ENCODE assay signal across 20 cellular contexts in genomic region chr18:36702398-36703010, GRCh38.
DNase-seq lines count a peak whose midpoint lies in the region; ATAC-seq and TF ChIP-seq lines count a peak whose summit lies in the region.
"Had no signal": no experiment of that assay in that cellular context is flagged by ENCODE, and none has a peak within 500 bp of the region (broad histone marks: within the 10 kb centered on the region; RNA-seq: fewer than 3 reads in every experiment).

No MANE protein-coding gene starts in this region.

- no peak overlapping the region for H2BK15ac ChIP-seq in neuronal stem cell (ENCODE audit: low read length)

- no peaks in the 10 kb centered on the region for H3K79me1 ChIP-seq in neuronal stem cell (ENCODE audit: low read depth, low read length)

- BruUV-seq in Calu3 (replicated peaks; lab: Mats Ljungman, UMichigan) = no TSS peak

- WGBS in lung, 2 donors = 84 to 88% methylated on average over 10 of the region's 10 CpGs
- 75 to 81% methylated on average over 10 of the region's 10 CpGs for WGBS in aorta, 2 donors
- WGBS in neuronal stem cell (ENCODE audit: extremely low coverage in 2 of 2, insufficient read length in 2 of 2, insufficient replicate concordance in 1 of 2), 2 donors = no CpG with 5 or more reads among the region's 10 CpGs

- ATAC-seq in lung (ENCODE audit: insufficient read depth, low FRiP score) = peak; percentile 25
- ATAC-seq in aorta (ENCODE audit: low FRiP score) = peak; percentile 42

- H2BK120ac ChIP-seq in neuronal stem cell (ENCODE audit: low read depth, low read length) = no peak overlapping the region

- H3K27ac Mint-ChIP-seq in Calu3 (ENCODE audit: unreplicated experiment) = no peak overlapping the region
- no peak overlapping the region for H3K27ac Mint-ChIP-seq in type B pancreatic cell
- H3K27ac Mint-ChIP-seq: CD8-positive, alpha-beta memory T cell had no signal

- no peak for TF ChIP-seq CTCF in fibroblast of mammary gland (conservative IDR thresholded peaks at IDR 0.05; ENCODE audit: control insufficient read depth, insufficient read depth, low read depth, low read length)
- TF ChIP-seq CTCF in lung (IDR thresholded peaks at IDR 0.05; ENCODE audit: control extremely low read depth, extremely low read depth) = no peak
- TF ChIP-seq CTCF in Calu3 (IDR thresholded peaks at IDR 0.05; ENCODE audit: unreplicated experiment) = no peak
- no peak for TF ChIP-seq CTCF in type B pancreatic cell (conservative IDR thresholded peaks at IDR 0.05)

- H3K4me2 ChIP-seq in neuronal stem cell (ENCODE audit: insufficient read depth, low read length, poor library complexity, severe bottlenecking) = no peak overlapping the region

- no peaks in the 10 kb centered on the region for H3K27me3 ChIP-seq in lung (ENCODE audit: control insufficient read depth, insufficient read depth)
- no peaks in the 10 kb centered on the region for H3K27me3 ChIP-seq in aorta (ENCODE audit: control insufficient read depth in 1 of 2, insufficient read depth in 2 of 2, low read length in 1 of 2)
- no peaks in the 10 kb centered on the region for H3K27me3 ChIP-seq in neuronal stem cell (ENCODE audit: control insufficient read depth in 3 of 3, insufficient read depth in 3 of 3, low read depth in 1 of 3, low read length in 3 of 3)
- H3K27me3 ChIP-seq: MG63, Peyer's patch had no signal

- H3K9me3 ChIP-seq in lung (ENCODE audit: control insufficient read depth in 2 of 2, insufficient read depth in 1 of 2, low read length in 1 of 2) = no peaks in the 10 kb centered on the region
- no peaks in the 10 kb centered on the region for H3K9me3 ChIP-seq in aorta (ENCODE audit: control insufficient read depth, low read length)
- H3K9me3 ChIP-seq in neuronal stem cell (replicated peaks in 1 of 2; ENCODE audit: control insufficient read depth in 2 of 2, insufficient read depth in 1 of 2, low read depth in 1 of 2, low read length in 2 of 2) = peaks cover 0 to 2% of the 10 kb centered on the region in 2 donors
- H3K9me3 ChIP-seq: MG63, Peyer's patch had no signal

- no peak overlapping the region for H2BK5ac ChIP-seq in neuronal stem cell (ENCODE audit: low read length)

- H3K18ac ChIP-seq in neuronal stem cell (ENCODE audit: low read length) = no peak overlapping the region

- no peak overlapping the region for H3K27ac ChIP-seq in lung (ENCODE audit: low read depth in 1 of 2, low read length in 1 of 2)
- H3K27ac ChIP-seq in aorta (ENCODE audit: low read depth in 1 of 2, low read length in 2 of 2) = no peak overlapping the region
- no peak overlapping the region for H3K27ac ChIP-seq in neuronal stem cell (replicated peaks; ENCODE audit: low read length)
- H3K27ac ChIP-seq: Peyer's patch, SK-N-MC had no signal

- H3K4me1 Mint-ChIP-seq in Calu3 (ENCODE audit: low read depth, unreplicated experiment) (no peaks in the 10 kb centered on the region), type B pancreatic cell (ENCODE audit: unreplicated experiment) (peaks cover 12% of the 10 kb centered on the region)
- H3K4me1 Mint-ChIP-seq: CD8-positive, alpha-beta memory T cell had no signal

- H3K4me3 ChIP-seq in fibroblast of mammary gland (ENCODE audit: control insufficient read depth, low read depth, low read length) = no peak overlapping the region
- no peak overlapping the region for H3K4me3 ChIP-seq in lung
- no peak overlapping the region for H3K4me3 ChIP-seq in aorta (ENCODE audit: low read length in 2 of 2)
- H3K4me3 ChIP-seq in neuronal stem cell (ENCODE audit: low read length in 2 of 2) = no peak overlapping the region
- H3K4me3 ChIP-seq: MG63, Peyer's patch, SK-N-MC had no signal

- peak; percentile 2 for DNase-seq in MV-4-11 (lab: John Stamatoyannopoulos, UW)
- DNase-seq in fibroblast of mammary gland (ENCODE audit: low read depth) = peak; percentile 55
- no peak for DNase-seq in lung (ENCODE audit: low spot score)
- DNase-seq in aorta = no peak
- no peak for DNase-seq in Calu3
- no peak for DNase-seq in type B pancreatic cell (ENCODE audit: extremely low spot score, unreplicated experiment)
- DNase-seq in neuronal stem cell (ENCODE audit: low spot score) = no peak
- DNase-seq: ACHN; CD8-positive, alpha-beta memory T cell; DND-41; GF-D8; H7; MG63; NCI-H1092 treated with DMSO at 0.1 percent for 48 hours; NCI-H1694; NCI-H2227 treated with DMSO at 0.1 percent for 48 hours; NCI-H524; Peyer's patch; Right ventricle myocardium superior had no signal

- no peak overlapping the region for H2AK5ac ChIP-seq in neuronal stem cell (ENCODE audit: low read depth, low read length)

- no peaks in the 10 kb centered on the region for H3K9me3 Mint-ChIP-seq in Calu3 (ENCODE audit: low read depth, unreplicated experiment)
- H3K9me3 Mint-ChIP-seq in type B pancreatic cell = no peaks in the 10 kb centered on the region
- H3K9me3 Mint-ChIP-seq: CD8-positive, alpha-beta memory T cell had no signal

- no peak overlapping the region for H4K8ac ChIP-seq in neuronal stem cell (ENCODE audit: low read depth, low read length)

- no peak overlapping the region for H3K14ac ChIP-seq in neuronal stem cell (ENCODE audit: low read length)

- no peak overlapping the region for H3K9ac ChIP-seq in neuronal stem cell (ENCODE audit: low read depth, low read length, poor library complexity)

- CTCF ChIA-PET in Calu3 (lab: Charles Lee) = no interaction called here

- H3K36me3 Mint-ChIP-seq in Calu3 (ENCODE audit: insufficient read depth, unreplicated experiment) = no peaks in the 10 kb centered on the region
- no peaks in the 10 kb centered on the region for H3K36me3 Mint-ChIP-seq in type B pancreatic cell
- H3K36me3 Mint-ChIP-seq: CD8-positive, alpha-beta memory T cell had no signal

- no peak overlapping the region for H2BK12ac ChIP-seq in neuronal stem cell (ENCODE audit: low read length)

- H3K27me3 Mint-ChIP-seq in Calu3 (ENCODE audit: unreplicated experiment) = peaks cover 63% of the 10 kb centered on the region
- peaks cover 12% of the 10 kb centered on the region for H3K27me3 Mint-ChIP-seq in type B pancreatic cell

- no peak overlapping the region for H3K23ac ChIP-seq in neuronal stem cell (ENCODE audit: low read depth, low read length, poor library complexity)

- no peak overlapping the region for H4K91ac ChIP-seq in neuronal stem cell (ENCODE audit: low read depth, low read length, poor library complexity)

- H3K4me1 ChIP-seq in lung (ENCODE audit: control insufficient read depth in 2 of 2, insufficient read depth in 2 of 2, low read length in 2 of 2) = no peaks in the 10 kb centered on the region
- no peaks in the 10 kb centered on the region for H3K4me1 ChIP-seq in aorta (ENCODE audit: control insufficient read depth in 1 of 2, insufficient read depth in 2 of 2, low read length in 2 of 2)
- peaks cover 0 to 4% of the 10 kb centered on the region in 2 donors for H3K4me1 ChIP-seq in neuronal stem cell (ENCODE audit: control insufficient read depth in 2 of 2, insufficient read depth in 1 of 2, low read depth in 1 of 2, low read length in 2 of 2)
- H3K4me1 ChIP-seq: Peyer's patch had no signal

- no peak overlapping the region for H2AFZ ChIP-seq in neuronal stem cell (ENCODE audit: low read length)

- H3K36me3 ChIP-seq in lung (ENCODE audit: control insufficient read depth in 2 of 2, insufficient read depth in 2 of 2, low read length in 2 of 2) (no peaks in the 10 kb centered on the region), aorta (ENCODE audit: control insufficient read depth in 1 of 2, insufficient read depth in 2 of 2, low read length in 1 of 2) (no peaks in the 10 kb centered on the region), neuronal stem cell (replicated peaks in 1 of 2; ENCODE audit: control insufficient read depth in 2 of 2, insufficient read depth in 2 of 2, low read length in 2 of 2) (peaks cover 11 to 60% of the 10 kb centered on the region in 2 donors)
- H3K36me3 ChIP-seq: MG63, Peyer's patch had no signal

- no peak overlapping the region for H3K4me3 Mint-ChIP-seq in Calu3 (ENCODE audit: low read depth, unreplicated experiment)
- H3K4me3 Mint-ChIP-seq in type B pancreatic cell = no peak overlapping the region
- H3K4me3 Mint-ChIP-seq: CD8-positive, alpha-beta memory T cell had no signal

- H3K4ac ChIP-seq in neuronal stem cell (ENCODE audit: low read length) = no peak overlapping the region

- intact Hi-C loops in aorta (cut with DNase I) = no loop called here
- intact Hi-C loops in Calu3 (cut with micrococcal nuclease; ENCODE audit: unreplicated experiment) = no loop called here

Comparison
In these comparisons a context has a peak if more than half of its experiments do, and no peak if none do; other contexts are left out.
1. DNase-seq: peak in MV-4-11 (single experiment) and fibroblast of mammary gland (single experiment); none in lung (single experiment), aorta (0 of 2), Calu3 (single experiment), type B pancreatic cell (single experiment) and neuronal stem cell (single experiment).